30 cellular contexts compared by ENCODE assay signal in the genomic region with DNA sequence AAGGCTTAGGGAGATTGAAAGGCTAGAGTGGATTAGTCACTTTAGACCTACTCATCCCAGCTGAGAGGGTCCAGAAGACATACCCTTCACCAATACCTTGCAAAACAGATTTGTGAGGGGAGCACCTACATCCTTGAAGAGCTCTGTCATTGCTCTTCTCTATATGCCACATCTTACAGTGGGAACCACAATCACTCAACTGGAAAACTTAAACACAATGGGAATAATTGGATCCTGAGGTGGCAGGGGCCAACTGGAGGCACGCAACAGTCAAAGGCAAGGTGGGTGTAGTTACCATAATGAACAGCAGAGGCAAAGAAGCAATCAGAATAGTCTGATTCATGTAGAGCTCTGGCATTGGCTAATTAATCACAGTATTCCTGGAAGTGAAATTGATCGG.
"Had no signal": no experiment of that assay in that cellular context is flagged by ENCODE, and none has a peak within 500 bp of the region (broad histone marks: within the 10 kb centered on the region; RNA-seq: fewer than 3 reads in every experiment).

No MANE protein-coding gene starts in this region.

- H3K4me3 ChIP-seq: adrenal gland, body of pancreas, esophagus squamous epithelium, gastroesophageal sphincter had no signal

- H3K4me1 ChIP-seq: adrenal gland, body of pancreas, esophagus squamous epithelium, gastroesophageal sphincter had no signal

- DNase-seq: activated CD4-positive, alpha-beta memory T cell treated with anti-CD3 and anti-CD28 coated beads, Interleukin-2, amount 10 ng/mL, durations not matched to agents 7 days and 5 days; activated CD4-positive, alpha-beta T cell treated with anti-CD3 and anti-CD28 coated beads for 1 hour; activated CD4-positive, alpha-beta T cell treated with anti-CD3 and anti-CD28 coated beads for 4 hours; activated CD4-positive, alpha-beta T cell treated with anti-CD3 and anti-CD28 coated beads, Interleukin-2, amount 10 ng/mL, durations not matched to agents 7 days and 5 days; activated CD4-positive, alpha-beta T cell treated with anti-CD3 and anti-CD28 coated beads, Interleukin-2, amount 50 U/mL, for 4 hours; activated CD4-positive, CD25-positive, alpha-beta regulatory T cell; activated CD8-positive, alpha-beta memory T cell treated with anti-CD3 and anti-CD28 coated beads, Interleukin-2, amount 50 U/mL, for 48 hours; activated gamma-delta T cell; activated naive CD4-positive, alpha-beta T cell; activated naive CD4-positive, alpha-beta T cell treated with anti-CD3 and anti-CD28 coated beads, Interleukin-2, amount 10 ng/mL, durations not matched to agents 7 days and 5 days; activated T-cell treated with anti-CD3 and anti-CD28 coated beads for 4 hours; activated T-cell treated with anti-CD3 and anti-CD28 coated beads, Interleukin-2, amount 50 U/mL, for 24 hours; activated T-cell treated with anti-CD3 and anti-CD28 coated beads, Interleukin-2, amount 50 U/mL, for 72 hours; adrenal gland; amygdala; aorta; body of pancreas; caudate nucleus; cortex of kidney; dermis blood vessel endothelial cell; effector CD4-positive, alpha-beta T cell; effector memory CD8-positive, alpha-beta T cell; esophagus squamous epithelium; foreskin melanocyte; head of caudate nucleus; T-helper 1 cell; T-helper 17 cell; T1000 had no signal

- FAIRE-seq: colon had no signal

- ATAC-seq: activated T-cell treated with anti-CD3 and anti-CD28 coated beads, Interleukin-2, amount 50 U/mL, for 72 hours; body of pancreas; effector memory CD8-positive, alpha-beta T cell; gastroesophageal sphincter; T-helper 17 cell had no signal

- H3K27ac ChIP-seq: adrenal gland, body of pancreas, esophagus squamous epithelium, gastroesophageal sphincter had no signal

- H3K9me3 ChIP-seq: adrenal gland, body of pancreas had no signal

- H3K36me3 ChIP-seq: adrenal gland, esophagus squamous epithelium, gastroesophageal sphincter had no signal
